ENCODE assay signal across 10 cellular contexts in the genomic region with DNA sequence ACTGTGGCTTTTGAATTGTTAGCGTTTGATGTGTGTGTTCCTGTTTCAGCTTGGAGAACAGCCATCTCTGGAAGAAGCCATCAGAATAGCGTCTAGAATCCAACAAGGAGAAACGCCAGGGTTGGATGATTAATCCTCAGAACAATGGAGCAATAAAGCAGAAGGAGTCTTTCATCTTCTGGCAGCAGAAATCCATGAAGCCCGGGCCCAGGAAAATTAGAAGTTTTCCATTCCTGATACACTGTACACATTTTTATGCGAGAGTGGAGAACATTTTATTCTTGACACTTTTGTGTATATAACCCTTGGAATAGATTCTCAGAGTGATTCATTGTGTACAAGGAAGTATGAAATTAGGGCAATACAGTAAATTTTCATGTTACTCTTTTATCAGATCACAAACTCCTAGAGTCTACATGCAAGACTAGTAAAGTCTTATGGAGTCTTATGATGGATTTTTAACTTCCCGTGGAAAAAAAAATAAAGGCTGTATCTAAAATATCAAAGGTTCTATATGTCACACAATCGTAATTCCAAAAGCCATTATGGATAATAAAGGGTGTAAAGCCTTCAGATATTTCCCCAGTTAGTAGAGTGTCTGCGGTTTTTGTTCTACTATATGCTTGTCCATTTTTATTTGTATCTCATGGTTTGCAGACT. TPM values are rescaled to one million over a fixed set of nuclear protein-coding genes. Genes with fewer than 3 reads are reported as not detected.
DNase-seq lines count a peak whose midpoint lies in the region; ATAC-seq and TF ChIP-seq lines count a peak whose summit lies in the region.
"Had no signal": no experiment of that assay in that cellular context is flagged by ENCODE, and none has a peak within 500 bp of the region (broad histone marks: within the 10 kb centered on the region; RNA-seq: fewer than 3 reads in every experiment).

No MANE protein-coding gene starts in this region.

- H3K4me1 ChIP-seq in cardiac muscle cell (ENCODE audit: low read depth) (peaks cover 34% of the 10 kb centered on the region), endodermal cell (ENCODE audit: control insufficient read depth, insufficient read depth, low read length) (no peaks in the 10 kb centered on the region), muscle layer of colon (ENCODE audit: insufficient read depth, low read length) (peaks cover 28% of the 10 kb centered on the region), BE2C (peaks cover 7% of the 10 kb centered on the region; the same call in 1 of the 2 replicates)

- no peaks in the 10 kb centered on the region for H3K27me3 Mint-ChIP-seq in endodermal cell (ENCODE audit: insufficient read depth)
- H3K27me3 Mint-ChIP-seq: B cell had no signal

- intact Hi-C loops in Right ventricle myocardium inferior (cut with DNase I) = no loop called here

- no peaks in the 10 kb centered on the region for H3K9me3 Mint-ChIP-seq in endodermal cell

- H3K36me3 ChIP-seq in cardiac muscle cell (no peaks in the 10 kb centered on the region), endodermal cell (ENCODE audit: control insufficient read depth, insufficient read depth, low read length) (peaks cover 32% of the 10 kb centered on the region), muscle layer of colon (ENCODE audit: insufficient read depth, low read length) (no peaks in the 10 kb centered on the region), BE2C (no peaks in the 10 kb centered on the region; the same call in none of the 2 replicates)

- ATAC-seq in Right ventricle myocardium inferior (no peak), HG02678 (IDR thresholded peaks at IDR 0.05; ENCODE audit: unreplicated experiment) (no peak)
- ATAC-seq: activated CD8-positive, alpha-beta T cell treated with anti-CD3 and anti-CD28 coated beads, Interleukin-2, amount 10 ng/mL, durations not matched to agents 7 days and 5 days had no signal

- H3K9ac ChIP-seq in endodermal cell (ENCODE audit: extremely low read depth, low read length, poor library complexity, severe bottlenecking) (no peak overlapping the region), muscle layer of colon (ENCODE audit: low read length) (no peak overlapping the region)

- peaks cover 8% of the 10 kb centered on the region for H3K4me1 Mint-ChIP-seq in endodermal cell
- H3K4me1 Mint-ChIP-seq: B cell had no signal

- H3K4me3 ChIP-seq in cardiac muscle cell = no peak overlapping the region
- no peak overlapping the region for H3K4me3 ChIP-seq in endodermal cell (ENCODE audit: low read length)
- H3K4me3 ChIP-seq in muscle layer of colon (ENCODE audit: low read depth in 1 of 2, low read length in 2 of 2) = no peak overlapping the region
- H3K4me3 ChIP-seq in BE2C (ENCODE audit: low read depth, low read length) = no peak overlapping the region

- peaks cover 34% of the 10 kb centered on the region for H3K36me3 Mint-ChIP-seq in endodermal cell (ENCODE audit: low read depth)

- no peak overlapping the region for H3K4me3 Mint-ChIP-seq in endodermal cell
- H3K4me3 Mint-ChIP-seq: activated CD8-positive, alpha-beta T cell treated with anti-CD3 and anti-CD28 coated beads, Interleukin-2, amount 10 ng/mL, durations not matched to agents 7 days and 5 days; B cell had no signal

- H3K27ac ChIP-seq in cardiac muscle cell = peak overlapping the region; percentile 91
- H3K27ac ChIP-seq in endodermal cell (ENCODE audit: low read depth, low read length) = peak overlapping the region; percentile 59
- peak overlapping the region; percentile 51 for H3K27ac ChIP-seq in muscle layer of colon (ENCODE audit: low read depth, low read length)

- H3K27me3 ChIP-seq in cardiac muscle cell (no peaks in the 10 kb centered on the region), endodermal cell (ENCODE audit: control insufficient read depth, insufficient read depth, low read length, poor library complexity, severe bottlenecking) (no peaks in the 10 kb centered on the region), muscle layer of colon (ENCODE audit: control insufficient read depth in 1 of 2, insufficient read depth in 2 of 2, low read length in 2 of 2) (no peaks in the 10 kb centered on the region), BE2C (no peaks in the 10 kb centered on the region)

- H3K9me3 ChIP-seq in cardiac muscle cell (ENCODE audit: low read depth) (no peaks in the 10 kb centered on the region), endodermal cell (ENCODE audit: control insufficient read depth, low read length) (no peaks in the 10 kb centered on the region), muscle layer of colon (ENCODE audit: low read length) (no peaks in the 10 kb centered on the region), BE2C (no peaks in the 10 kb centered on the region)

- TF ChIP-seq CTCF in cardiac muscle cell (IDR thresholded peaks at IDR 0.05; ENCODE audit: low read depth, low read length) (no peak), endodermal cell (conservative IDR thresholded peaks at IDR 0.05) (no peak), BE2C (IDR thresholded peaks at IDR 0.05; ENCODE audit: low read depth, low read length) (no peak)

- H3K27ac Mint-ChIP-seq in endodermal cell = no peak overlapping the region
- H3K27ac Mint-ChIP-seq: activated CD8-positive, alpha-beta T cell treated with anti-CD3 and anti-CD28 coated beads, Interleukin-2, amount 10 ng/mL, durations not matched to agents 7 days and 5 days; B cell had no signal

- peak in 1 of 2 donors; percentile 96 for DNase-seq in cardiac muscle cell (ENCODE audit: low read depth in 1 of 2, low spot score in 1 of 2)
- DNase-seq in Right ventricle myocardium inferior (ENCODE audit: missing footprints) = no peak
- DNase-seq in endodermal cell = no peak
- DNase-seq in SHP77 (lab: John Stamatoyannopoulos, UW) = no peak
- no peak for DNase-seq in NCI-H1092 (lab: John Stamatoyannopoulos, UW)
- no peak for DNase-seq in BE2C
- DNase-seq: activated CD8-positive, alpha-beta T cell treated with anti-CD3 and anti-CD28 coated beads, Interleukin-2, amount 10 ng/mL, durations not matched to agents 7 days and 5 days had no signal

- 82 to 95% methylated on average over 4 to 8 of the region's 8 CpGs for WGBS in endodermal cell (ENCODE audit: insufficient coverage in 1 of 2, insufficient read length in 1 of 2), 2 experiments

RNA-seq across cellular contexts. Expression of a gene that starts 45.9 kb away (rescaled TPM):
- total RNA-seq in cardiac muscle cell (63.8 and 95.9 TPM in 2 replicates), Right ventricle myocardium inferior (40.1 TPM), endodermal cell (10 to 100 TPM; 80.1 to 93.5 TPM)
- 92.5 and 118 TPM in 2 replicates for polyA plus RNA-seq in cardiac muscle cell
- 72.0 TPM for polyA plus RNA-seq in endodermal cell (2013, experiment 1 of 2)
- 71.9 TPM for polyA plus RNA-seq in endodermal cell (2013, experiment 2 of 2)
- polyA plus RNA-seq in BE2C (2012; ENCODE audit: insufficient read depth, insufficient read length, low read depth) = 4.9 TPM
